21 cellular contexts compared by ENCODE assay signal in the genomic region with DNA sequence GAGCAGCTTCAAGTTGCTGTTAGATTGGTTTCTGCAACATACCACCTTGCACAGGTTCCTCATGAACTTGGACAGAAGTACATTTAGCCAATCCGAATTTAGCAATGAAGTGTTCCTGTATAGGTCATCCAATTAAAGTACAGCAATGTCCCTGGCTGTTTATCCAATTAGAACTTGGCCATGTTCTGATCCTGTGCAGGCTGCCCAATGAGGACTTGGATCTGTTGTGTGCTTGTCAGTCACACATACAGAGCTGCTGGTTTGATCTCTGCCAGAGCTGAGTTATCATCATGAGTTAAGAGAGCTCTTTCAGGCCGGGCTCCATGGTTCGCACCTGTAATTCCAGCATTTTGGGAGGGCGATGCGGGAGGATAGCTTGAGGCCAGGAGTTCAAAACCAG. TPM values are rescaled to one million over a fixed set of nuclear protein-coding genes. Genes with fewer than 3 reads are reported as not detected.
A peak's percentile ranks its signal among the peaks of the same experiment; 100 is the strongest.
DNase-seq lines count a peak whose midpoint lies in the region; ATAC-seq, FAIRE-seq and TF ChIP-seq lines count a peak whose summit lies in the region.
"Had no signal": no experiment of that assay in that cellular context is flagged by ENCODE, and none has a peak within 500 bp of the region (broad histone marks: within the 10 kb centered on the region; RNA-seq: fewer than 3 reads in every experiment).

No MANE protein-coding gene starts in this region.

- no peaks in the 10 kb centered on the region for H3K4me1 ChIP-seq in right cardiac atrium (ENCODE audit: control insufficient read depth, insufficient read depth, low read length)

- ATAC-seq in left ventricle myocardium superior = peak; percentile 58
- ATAC-seq in right cardiac atrium = no peak
- ATAC-seq: A549 had no signal

- TF ChIP-seq CTCF in bronchial epithelial cell (IDR thresholded peaks at IDR 0.05; ENCODE audit: insufficient read depth, low read length, severe bottlenecking) = no peak

- no peaks in the 10 kb centered on the region for H3K36me3 ChIP-seq in bronchial epithelial cell (ENCODE audit: control insufficient read depth, insufficient read depth, low read length)

- H3K4me3 ChIP-seq in right cardiac atrium (ENCODE audit: low read length) = no peak overlapping the region
- no peak overlapping the region for H3K4me3 ChIP-seq in bronchial epithelial cell (ENCODE audit: low read depth, low read length)
- H3K4me3 ChIP-seq: A549, GM23248 had no signal

- intact Hi-C loops in left ventricle myocardium superior (cut with micrococcal nuclease) (no loop called here), right cardiac atrium (cut with DNase I) (loop anchor here in 1 of 4 donors (10.0 kb wide), 1 partner anchor 426 kb away; no protein-coding TSS in a partner anchor)

- H3K27me3 ChIP-seq in right cardiac atrium (ENCODE audit: control insufficient read depth, insufficient read depth) (no peaks in the 10 kb centered on the region), bronchial epithelial cell (ENCODE audit: control insufficient read depth, insufficient read depth, low read length) (peaks cover 1% of the 10 kb centered on the region)

- FAIRE-seq in bronchial epithelial cell (lab: Jason Lieb, UNC) = peak; percentile 84
- FAIRE-seq: A549, G401.6, GM12891, GM18507, HTR-8/SVneo had no signal

- 74% methylated on average over 5 of the region's 5 CpGs for WGBS in right cardiac atrium

- no peak overlapping the region for H3K27ac ChIP-seq in right cardiac atrium (ENCODE audit: low read length)
- H3K27ac ChIP-seq: 22Rv1, A549, C4-2B, GM23248 had no signal

- no peaks in the 10 kb centered on the region for H3K9me3 ChIP-seq in right cardiac atrium (ENCODE audit: control insufficient read depth, low read length)
- H3K9me3 ChIP-seq: A549 had no signal

- DNase-seq in DMS 273 (lab: John Stamatoyannopoulos, UW; ENCODE audit: unreplicated experiment) = peak; percentile 18
- no peak for DNase-seq in DMS 273 treated with DMSO at 0.1 percent for 48 hours (lab: John Stamatoyannopoulos, UW)
- DNase-seq in left ventricle myocardium superior = no peak
- no peak for DNase-seq in right cardiac atrium
- no peak for DNase-seq in bronchial epithelial cell (ENCODE audit: low read depth)
- no peak for DNase-seq in activated CD4-positive, alpha-beta T cell treated with anti-CD3 and anti-CD28 coated beads for 1 hour
- DNase-seq in COR-L47 (lab: John Stamatoyannopoulos, UW) = no peak
- DNase-seq: AML-193; CD4-positive, alpha-beta T cell; DMS53; GM23248; H7; IMR-90 had no signal

RNA-seq across cellular contexts. Expression of gene IFNLR1, which starts 22.0 kb away (rescaled TPM):
- 3.7 TPM for total RNA-seq in left ventricle myocardium superior
- 1 to 10 TPM; 3.3 to 6.2 (median 5.9) TPM for total RNA-seq in right cardiac atrium
- polyA plus RNA-seq in right cardiac atrium = 3.4 TPM
- 4.5 and 5.5 TPM in 2 replicates for total RNA-seq in bronchial epithelial cell
- total RNA-seq: GM23248, IMR-90 had no signal
- polyA plus RNA-seq: BJ, GM23248, IMR-90 had no signal
